1 cellular context compared by ENCODE assay signal in genomic region chr15:39312984-39313383, GRCh38.
TF ChIP-seq lines count a peak whose summit lies in the region.

No MANE protein-coding gene starts in this region.

TF ChIP-seq in HepG2, 621 proteins besides CTCF, POLR2A, EP300 and RAD21 (continued from another document and continues in another):
- TF ChIP-seq ZNF318 (CRISPR knock-in tag; IDR thresholded peaks at IDR 0.05) (no peak), RNF219 (CRISPR knock-in tag; IDR thresholded peaks at IDR 0.05) (no peak), POGZ (CRISPR knock-in tag; IDR thresholded peaks at IDR 0.05) (peak; percentile 81), ZKSCAN8 (CRISPR knock-in tag; IDR thresholded peaks at IDR 0.05; ENCODE audit: borderline replicate concordance) (no peak), ARID5B (CRISPR knock-in tag; IDR thresholded peaks at IDR 0.05) (0 out of 2 replicates have a peak, but pooled peaks have one; percentile 19), KDM5A (IDR thresholded peaks at IDR 0.05; ENCODE audit: borderline replicate concordance, low read length) (no peak), GABPB1 (CRISPR knock-in tag; IDR thresholded peaks at IDR 0.05) (peak; percentile 40; the same call in 1 of the 2 replicates), GPN1 (CRISPR knock-in tag; IDR thresholded peaks at IDR 0.05; ENCODE audit: borderline replicate concordance) (no peak), RFXANK (CRISPR knock-in tag; IDR thresholded peaks at IDR 0.05) (no peak), THAP7 (CRISPR knock-in tag; IDR thresholded peaks at IDR 0.05) (no peak), ZNF713 (CRISPR knock-in tag; IDR thresholded peaks at IDR 0.05) (no peak), GRHL1 (CRISPR knock-in tag; conservative IDR thresholded peaks at IDR 0.05) (no peak), MNT (IDR thresholded peaks at IDR 0.05) (no peak), HMG20A (CRISPR knock-in tag; IDR thresholded peaks at IDR 0.05; ENCODE audit: borderline replicate concordance) (peak; percentile 25; the same call in 1 of the 2 replicates), NFKBIZ (CRISPR knock-in tag; IDR thresholded peaks at IDR 0.05) (no peak), SMC3 (IDR thresholded peaks at IDR 0.05; ENCODE audit: low read length) (peak; percentile 87), CHD2 (IDR thresholded peaks at IDR 0.05; ENCODE audit: low read depth, low read length) (no peak), HDAC2 (CRISPR knock-in tag; IDR thresholded peaks at IDR 0.05) (no peak), HNRNPLL (IDR thresholded peaks at IDR 0.05; ENCODE audit: low read depth, low read length, poor library complexity, severe bottlenecking) (no peak), SATB2 (CRISPR knock-in tag; IDR thresholded peaks at IDR 0.05) (no peak), ZNF660 (CRISPR knock-in tag; IDR thresholded peaks at IDR 0.05; ENCODE audit: borderline replicate concordance, low read depth) (no peak), DNMT3B (CRISPR knock-in tag; conservative IDR thresholded peaks at IDR 0.05) (no peak), SKI (IDR thresholded peaks at IDR 0.05; ENCODE audit: partially characterized antibody) (no peak), HOMEZ (CRISPR knock-in tag; IDR thresholded peaks at IDR 0.05; ENCODE audit: low read depth) (peak; percentile 97), NR2F6 (IDR thresholded peaks at IDR 0.05) (no peak), NR2F6 (CRISPR knock-in tag; IDR thresholded peaks at IDR 0.05) (no peak), ZBTB34 (CRISPR knock-in tag; IDR thresholded peaks at IDR 0.05) (no peak), ZNF207 (IDR thresholded peaks at IDR 0.05; ENCODE audit: borderline replicate concordance) (no peak), ZNF563 (CRISPR knock-in tag; IDR thresholded peaks at IDR 0.05) (no peak), ELF1 (CRISPR knock-in tag; IDR thresholded peaks at IDR 0.05) (peak; percentile 59), ZNF17 (CRISPR knock-in tag; IDR thresholded peaks at IDR 0.05) (no peak), ZNF619 (CRISPR knock-in tag; IDR thresholded peaks at IDR 0.05) (no peak), GLMP (CRISPR knock-in tag; IDR thresholded peaks at IDR 0.05; ENCODE audit: borderline replicate concordance) (no peak), MTF1 (CRISPR knock-in tag; IDR thresholded peaks at IDR 0.05) (no peak), ZNF3 (CRISPR knock-in tag; IDR thresholded peaks at IDR 0.05) (no peak), SYNCRIP (IDR thresholded peaks at IDR 0.05; ENCODE audit: insufficient read depth, low read depth, low read length) (no peak), SOX13 (IDR thresholded peaks at IDR 0.05) (no peak), SOX13 (CRISPR knock-in tag; conservative IDR thresholded peaks at IDR 0.05 in 1 of 2, IDR thresholded peaks at IDR 0.05 in 1 of 2) (0 out of 4 replicates have a peak, but pooled peaks of 1 of the 2 experiments have one; percentile 27), SOX5 (CRISPR knock-in tag; IDR thresholded peaks at IDR 0.05; ENCODE audit: borderline replicate concordance) (no peak)
